ENCODE assay signal across 8 cellular contexts in the genomic region with DNA sequence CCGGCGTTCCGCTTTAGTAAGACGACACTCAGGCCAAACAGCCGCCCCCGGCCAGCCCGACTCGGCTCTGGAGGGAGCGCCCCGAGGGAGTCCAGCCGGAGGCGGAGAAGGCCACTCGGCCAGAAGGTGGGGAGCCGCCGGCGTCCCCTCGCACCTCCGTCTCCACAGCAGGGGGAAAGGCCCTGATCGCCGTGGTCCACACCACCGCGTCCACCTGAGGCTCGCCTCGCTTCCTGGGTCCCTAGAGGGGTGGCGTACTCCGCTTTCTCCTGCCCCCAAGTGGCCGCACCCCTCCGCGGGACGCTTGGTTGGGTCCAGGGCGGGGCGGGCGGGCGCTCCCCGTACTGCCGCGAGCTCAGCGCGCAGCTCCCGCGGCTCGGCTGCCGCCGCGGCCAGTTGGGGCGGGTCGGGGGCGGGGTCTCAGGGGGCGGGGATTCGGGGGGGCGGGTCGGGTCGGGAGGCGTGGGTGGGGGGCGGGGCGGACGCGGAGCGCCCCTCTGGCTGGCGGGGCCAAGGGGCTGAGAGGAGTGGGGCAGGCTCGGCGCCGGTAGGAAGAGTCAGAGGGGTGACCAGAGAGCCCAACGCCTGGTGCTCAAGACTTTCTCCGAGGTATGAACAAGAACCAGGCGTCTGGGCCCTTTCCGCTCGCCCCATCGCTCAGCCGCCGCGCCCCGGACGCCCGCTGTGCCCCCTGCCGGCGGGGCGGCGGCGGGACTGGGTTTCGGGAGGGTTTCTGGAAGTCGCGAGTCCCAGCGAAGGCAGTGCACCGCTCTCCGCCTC.
A peak's percentile ranks its signal among the peaks of the same experiment; 100 is the strongest.
DNase-seq lines count a peak whose midpoint lies in the region; ATAC-seq and TF ChIP-seq lines count a peak whose summit lies in the region.

A gene (plus strand): TSS at position 523 of the 780 bp plus-strand sequence. CDS start 37,927 bp downstream, outside the sequence.

- H3K9me2 ChIP-seq in OCI-LY1 (ENCODE audit: low read depth, low read length), result no peaks in the 10 kb centered on the region

- H3K4me2 ChIP-seq in OCI-LY1 (ENCODE audit: low read length), result peak within 1 kb of the TSS; percentile 84

- ATAC-seq in GM19463 (IDR thresholded peaks at IDR 0.05; ENCODE audit: unreplicated experiment), result peak; percentile 68

- no peaks in the 10 kb centered on the region for H3K27me3 ChIP-seq in OCI-LY1 (ENCODE audit: insufficient read depth, low read length)
- H3K27me3 ChIP-seq in mucosa of stomach (ENCODE audit: control insufficient read depth, insufficient read depth, low read length), result peaks cover 3% of the 10 kb centered on the region

- H3K4me3 ChIP-seq in OCI-LY1 (ENCODE audit: low read depth, low read length, poor library complexity, severe bottlenecking) (peak within 1 kb of the TSS; percentile 65), mucosa of stomach (ENCODE audit: low read length) (peak within 1 kb of the TSS; percentile 74)

- H3K9me3 ChIP-seq in OCI-LY1 (ENCODE audit: low read length), result no peaks in the 10 kb centered on the region
- H3K9me3 ChIP-seq in mucosa of stomach (ENCODE audit: control insufficient read depth, low read length), result no peaks in the 10 kb centered on the region

- H3K79me2 ChIP-seq in OCI-LY1 (ENCODE audit: insufficient read depth, low read length), result no peaks in the 10 kb centered on the region

- TF ChIP-seq CTCF in OCI-LY1 (IDR thresholded peaks at IDR 0.05; ENCODE audit: low read length), result peak; percentile 75

- DNase-seq in CMK (ENCODE audit: low read depth) (peak; percentile 31), HS-27A (ENCODE audit: low read depth) (peak; percentile 69), activated T-cell treated with anti-CD3 and anti-CD28 coated beads for 48 hours (ENCODE audit: low read depth) (peak; percentile 80), erythroblast (lab: John Stamatoyannopoulos, UW) (peak; percentile 88 to 93)
- peak; percentile 83 for DNase-seq in stimulated activated CD8-positive, alpha-beta memory T cell treated with anti-CD3 and anti-CD28 coated beads, Interleukin-4, amount 100 ng/mL, for 48 hours

- H3K4me1 ChIP-seq in OCI-LY1 (ENCODE audit: insufficient read depth, low read length, severe bottlenecking) (peaks cover 15% of the 10 kb centered on the region), mucosa of stomach (ENCODE audit: control insufficient read depth, insufficient read depth, low read length) (peaks cover 3% of the 10 kb centered on the region)

- TF ChIP-seq POLR2A in erythroblast (IDR thresholded peaks at IDR 0.05; ENCODE audit: low read length), result peak; percentile 45

- no peaks in the 10 kb centered on the region for H4K20me1 ChIP-seq in OCI-LY1 (ENCODE audit: insufficient read depth, low read length)

- no peak within 1 kb of the TSS for H2AFZ ChIP-seq in OCI-LY1 (ENCODE audit: low read length)

- no peaks in the 10 kb centered on the region for H3F3A ChIP-seq in OCI-LY1 (ENCODE audit: insufficient read depth, low read length)

- H3K9ac ChIP-seq in OCI-LY1 (ENCODE audit: low read length), result peak within 1 kb of the TSS; percentile 70
- peak within 1 kb of the TSS; percentile 83 for H3K9ac ChIP-seq in mucosa of stomach (ENCODE audit: low read length)

- no peaks in the 10 kb centered on the region for H3K36me3 ChIP-seq in OCI-LY1 (ENCODE audit: insufficient read depth, low read length)
- no peaks in the 10 kb centered on the region for H3K36me3 ChIP-seq in mucosa of stomach (ENCODE audit: control insufficient read depth, insufficient read depth, low read length)

- H3K27ac ChIP-seq in OCI-LY1 (ENCODE audit: low read depth, low read length, poor library complexity, severe bottlenecking), result no peak within 1 kb of the TSS

Comparison
In these comparisons a context has a peak if more than half of its experiments do, and no peak if none do; other contexts are left out.
1. DNase-seq: peak in every context shown above with its lines; median percentile 90 in erythroblast; 83 in stimulated activated CD8-positive, alpha-beta memory T cell treated with anti-CD3 and anti-CD28 coated beads, Interleukin-4, amount 100 ng/mL, for 48 hours; 80 in activated T-cell treated with anti-CD3 and anti-CD28 coated beads for 48 hours; 69 in HS-27A; 31 in CMK.